In genomic region chr20:43721429-43722152, GRCh38 we compare ENCODE assay signal across 1 cellular context.
TF ChIP-seq lines count a peak whose summit lies in the region.

No MANE protein-coding gene starts in this region.

TF ChIP-seq in SK-N-SH, 30 proteins besides CTCF, POLR2A, EP300 and RAD21 (continued from another document):
- no peak for TF ChIP-seq USF2 (IDR thresholded peaks at IDR 0.05; ENCODE audit: borderline replicate concordance, low read depth, low read length)
- no peak for TF ChIP-seq EZH2phosphoT487 (IDR thresholded peaks at IDR 0.05; ENCODE audit: borderline replicate concordance, low read depth)
- TF ChIP-seq ZBTB33 (IDR thresholded peaks at IDR 0.05; ENCODE audit: borderline replicate concordance, low read depth): no peak
- no peak for TF ChIP-seq MEF2A (IDR thresholded peaks at IDR 0.05; ENCODE audit: borderline replicate concordance, low read depth)
- no peak for TF ChIP-seq TCF12 (IDR thresholded peaks at IDR 0.05)
- TF ChIP-seq GABPA (IDR thresholded peaks at IDR 0.05; ENCODE audit: low read depth): no peak
- TF ChIP-seq RXRA (IDR thresholded peaks at IDR 0.05; ENCODE audit: borderline replicate concordance, low read depth): no peak
- TF ChIP-seq TAF1 (IDR thresholded peaks at IDR 0.05; ENCODE audit: borderline replicate concordance, low read depth, low read length): no peak
- TF ChIP-seq POLR2AphosphoS5 (IDR thresholded peaks at IDR 0.05; ENCODE audit: low read depth, low read length): no peak
- TF ChIP-seq GATA2 (CRISPR knock-in tag; IDR thresholded peaks at IDR 0.05): no peak
- TF ChIP-seq JUND (IDR thresholded peaks at IDR 0.05): no peak
- no peak for TF ChIP-seq MAX (IDR thresholded peaks at IDR 0.05; ENCODE audit: low read depth)
- TF ChIP-seq FOSL2 (IDR thresholded peaks at IDR 0.05; ENCODE audit: borderline replicate concordance, low read depth): no peak
TF ChIP-seq in SK-N-SH: peak in this region for 0.
